1 cellular context compared by ENCODE assay signal in the genomic region with DNA sequence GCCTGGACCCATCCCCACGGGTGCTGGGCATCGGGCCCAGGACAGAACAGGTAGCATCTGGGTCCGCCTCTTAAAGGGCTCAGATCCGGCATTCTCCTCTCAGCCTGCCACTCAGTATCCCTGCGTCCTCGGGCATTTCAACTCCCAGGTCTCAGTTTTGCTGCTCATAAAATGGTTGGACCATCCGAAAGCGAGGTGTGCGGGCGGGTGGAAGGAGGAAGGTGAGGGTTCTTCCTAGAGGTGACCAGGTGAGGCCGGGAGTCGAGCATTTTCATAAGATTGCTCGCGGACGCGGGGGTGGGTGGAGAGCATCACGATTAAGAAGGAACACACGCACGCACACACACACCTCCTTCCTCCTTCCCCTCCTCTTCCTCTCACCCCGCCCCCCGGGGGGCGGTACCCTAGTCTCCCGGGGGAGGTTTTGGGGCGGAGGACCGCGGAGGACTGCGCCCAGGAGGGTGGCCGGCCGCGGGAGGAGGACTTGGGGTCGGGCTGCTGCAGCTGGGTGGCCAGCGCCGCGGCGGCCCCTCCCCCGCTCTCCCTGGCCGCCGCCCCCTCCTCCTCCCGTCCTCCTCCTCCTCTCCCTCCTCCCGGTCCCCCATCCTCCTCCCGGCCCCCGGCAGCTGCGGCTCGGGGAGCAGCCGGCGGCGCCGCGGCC.
A peak's percentile ranks its signal among the peaks of the same experiment; 100 is the strongest.
TF ChIP-seq lines count a peak whose summit lies in the region.

No MANE protein-coding gene starts in this region.

TF ChIP-seq in H1, 55 proteins besides CTCF, POLR2A, EP300 and RAD21 (continued from another document):
- TF ChIP-seq, protein P1, sequence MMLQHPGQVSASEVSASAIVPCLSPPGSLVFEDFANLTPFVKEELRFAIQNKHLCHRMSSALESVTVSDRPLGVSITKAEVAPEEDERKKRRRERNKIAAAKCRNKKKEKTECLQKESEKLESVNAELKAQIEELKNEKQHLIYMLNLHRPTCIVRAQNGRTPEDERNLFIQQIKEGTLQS (IDR thresholded peaks at IDR 0.05; ENCODE audit: insufficient read depth, low read depth, low read length): no peak
- TF ChIP-seq NRF1 (IDR thresholded peaks at IDR 0.05; ENCODE audit: low read depth, low read length) (no peak), HDAC2 (IDR thresholded peaks at IDR 0.05; ENCODE audit: borderline replicate concordance in 1 of 2, low read depth in 2 of 2, low read length in 2 of 2) (peak; percentile 49 to 65; a peak in 1 of 4 replicates), SIN3A (conservative IDR thresholded peaks at IDR 0.05 in 1 of 2, IDR thresholded peaks at IDR 0.05 in 1 of 2; ENCODE audit: low read depth in 1 of 2, low read length in 2 of 2) (0 out of 4 replicates have a peak, but pooled peaks of 1 of the 2 experiments have one; percentile 19), KDM5A (IDR thresholded peaks at IDR 0.05; ENCODE audit: low read length) (no peak)
